Comparison of ENCODE assay signal across 24 cellular contexts in genomic region chr3:65776494-65776893, GRCh38.
DNase-seq lines count a peak whose midpoint lies in the region; TF ChIP-seq lines count a peak whose summit lies in the region.
"Had no signal": no experiment of that assay in that cellular context is flagged by ENCODE, and none has a peak within 500 bp of the region (broad histone marks: within the 10 kb centered on the region; RNA-seq: fewer than 3 reads in every experiment).

No MANE protein-coding gene starts in this region.

- H4K8ac ChIP-seq in H9 (replicated peaks; ENCODE audit: insufficient read length, low read depth, low read length) = no peak overlapping the region

- H3K4me1 Mint-ChIP-seq in osteocyte (ENCODE audit: unreplicated experiment) = peaks cover 16% of the 10 kb centered on the region
- H3K4me1 Mint-ChIP-seq in immature natural killer cell = no peaks in the 10 kb centered on the region
- peaks cover 12 to 20% of the 10 kb centered on the region in 2 experiments for H3K4me1 Mint-ChIP-seq in H9
- H3K4me1 Mint-ChIP-seq: activated naive CD8-positive, alpha-beta T cell treated with anti-CD3 and anti-CD28 coated beads, Interleukin-2, amount 10 ng/mL, durations not matched to agents 7 days and 5 days; activated T-helper 17 cell treated with anti-CD3 and anti-CD28 coated beads, Interleukin-2, amount 50 U/mL, for 72 hours had no signal

- H3K27me3 ChIP-seq in SJCRH30 = no peaks in the 10 kb centered on the region
- no peaks in the 10 kb centered on the region for H3K27me3 ChIP-seq in H9 (ENCODE audit: insufficient read depth, low read length)
- H3K27me3 ChIP-seq: breast epithelium, Peyer's patch, right lobe of liver, transverse colon had no signal

- no peak overlapping the region for H2AK5ac ChIP-seq in H9 (ENCODE audit: insufficient read length, low read length)

- no peak overlapping the region for H2BK5ac ChIP-seq in H9 (ENCODE audit: insufficient read length, low read length)

- no peaks in the 10 kb centered on the region for H3K23me2 ChIP-seq in H9 (ENCODE audit: insufficient read length, low read depth, low read length, poor library complexity, severe bottlenecking)

- H2BK15ac ChIP-seq in H9 (ENCODE audit: low read depth, low read length) = no peak overlapping the region

- TF ChIP-seq CTCF in fibroblast of mammary gland (conservative IDR thresholded peaks at IDR 0.05; ENCODE audit: control insufficient read depth, insufficient read depth, low read depth, low read length) (no peak), osteocyte (IDR thresholded peaks at IDR 0.05) (no peak), H9 (conservative IDR thresholded peaks at IDR 0.05) (no peak)

- H3K9ac ChIP-seq in H9 (ENCODE audit: extremely low read depth, insufficient read length, low read length) = no peak overlapping the region

- no peak overlapping the region for H3K4me3 ChIP-seq in SJCRH30
- no peak overlapping the region for H3K4me3 ChIP-seq in fibroblast of mammary gland (ENCODE audit: control insufficient read depth, low read depth, low read length)
- H3K4me3 ChIP-seq: breast epithelium, GM12878, Peyer's patch, right lobe of liver, transverse colon had no signal

- no peak overlapping the region for H3K56ac ChIP-seq in H9 (ENCODE audit: insufficient read length, low read depth, low read length)

- no peaks in the 10 kb centered on the region for H3K36me3 ChIP-seq in SJCRH30
- H3K36me3 ChIP-seq: breast epithelium, Peyer's patch, right lobe of liver, transverse colon had no signal

- DNase-seq in Daoy (ENCODE audit: low read depth) = peak; percentile 3
- DNase-seq in SJCRH30 = peak; percentile 51 to 72
- peak; percentile 73 for DNase-seq in fibroblast of mammary gland (ENCODE audit: low read depth)
- no peak for DNase-seq in osteocyte (ENCODE audit: extremely low spot score, unreplicated experiment)
- no peak for DNase-seq in immature natural killer cell
- DNase-seq in stimulated activated CD8-positive, alpha-beta memory T cell treated with anti-CD3 and anti-CD28 coated beads, Interleukin-4, amount 100 ng/mL, for 48 hours = no peak
- no peak for DNase-seq in UCSD-AML1 (lab: John Stamatoyannopoulos, UW; ENCODE audit: unreplicated experiment)
- DNase-seq in H9 = no peak
- DNase-seq: activated CD4-positive, alpha-beta T cell treated with anti-CD3 and anti-CD28 coated beads for 1 hour; activated naive CD8-positive, alpha-beta T cell treated with anti-CD3 and anti-CD28 coated beads, Interleukin-2, amount 10 ng/mL, durations not matched to agents 7 days and 5 days; C1 segment of cervical spinal cord; cortex of kidney; HCEC 1CT; KBM-7; NCI-H2029; NK-92 treated with Interleukin-12 subunit alpha and Interleukin-12 subunit beta, amount 100 ng/mL, for 24 hours; Peyer's patch; right lobe of liver; stimulated activated naive CD4-positive, alpha-beta T cell treated with Interleukin-2 at 50 U/mL for 16 hours; transverse colon had no signal

- no CpG with 5 or more reads among the region's 6 CpGs for WGBS in H9 (ENCODE audit: extremely low coverage, insufficient read length, low lambda C conversion rate)

- H4K91ac ChIP-seq in H9 (ENCODE audit: insufficient read length, low read depth, low read length) = no peak overlapping the region

- H2BK20ac ChIP-seq in H9 (ENCODE audit: low read depth, low read length, poor library complexity, severe bottlenecking) = no peak overlapping the region

- no peak overlapping the region for H2BK12ac ChIP-seq in H9 (ENCODE audit: insufficient read length, low read depth, low read length)

- no peak overlapping the region for H2AFZ ChIP-seq in H9 (ENCODE audit: low read length)

- H3T11ph ChIP-seq in H9 (ENCODE audit: low read length) = no peak overlapping the region

- H3K27ac ChIP-seq in SJCRH30 (peak overlapping the region; percentile 48), H9 (ENCODE audit: insufficient read length, low read depth, low read length) (no peak overlapping the region)
- H3K27ac ChIP-seq: breast epithelium, epithelial cell of prostate, Peyer's patch, right lobe of liver, transverse colon had no signal

- H3K79me2 ChIP-seq in H9 (ENCODE audit: insufficient read depth, low read length) = no peaks in the 10 kb centered on the region

- H3K4me1 ChIP-seq in SJCRH30 (peaks cover 14% of the 10 kb centered on the region), H9 (ENCODE audit: insufficient read depth, low read length) (no peaks in the 10 kb centered on the region; the same call in 1 of the 2 replicates)
- H3K4me1 ChIP-seq: breast epithelium, Peyer's patch, right lobe of liver had no signal

- no peak overlapping the region for H3K4me2 ChIP-seq in H9 (ENCODE audit: insufficient read depth, insufficient read length, low read length)

- no peaks in the 10 kb centered on the region for H3K79me1 ChIP-seq in H9 (ENCODE audit: insufficient read depth, low read depth, low read length, poor library complexity, severe bottlenecking)

- no peaks in the 10 kb centered on the region for H4K20me1 ChIP-seq in H9 (ENCODE audit: control insufficient read depth, insufficient read depth, insufficient read length)

- H3K9me3 ChIP-seq in SJCRH30 (replicated peaks) = no peaks in the 10 kb centered on the region
- H3K9me3 ChIP-seq in H9 (ENCODE audit: control insufficient read depth, low read depth, low read length) = no peaks in the 10 kb centered on the region
- H3K9me3 ChIP-seq: breast epithelium, Peyer's patch, right lobe of liver, transverse colon had no signal

- no peak overlapping the region for H3K18ac ChIP-seq in H9 (ENCODE audit: insufficient read length, low read depth, low read length)

- no peak overlapping the region for H3K14ac ChIP-seq in H9 (ENCODE audit: insufficient read depth, low read length)

- no peak overlapping the region for H3K23ac ChIP-seq in H9 (ENCODE audit: insufficient read length, low read depth, low read length)

- H3K27ac Mint-ChIP-seq in osteocyte (ENCODE audit: unreplicated experiment) (peak overlapping the region; percentile 1), immature natural killer cell (no peak overlapping the region), H9 (no peak overlapping the region; a peak in 1 of 7 replicates)
- H3K27ac Mint-ChIP-seq: activated naive CD8-positive, alpha-beta T cell treated with anti-CD3 and anti-CD28 coated beads, Interleukin-2, amount 10 ng/mL, durations not matched to agents 7 days and 5 days; activated T-helper 17 cell treated with anti-CD3 and anti-CD28 coated beads, Interleukin-2, amount 50 U/mL, for 72 hours had no signal

- H3K9me3 Mint-ChIP-seq in osteocyte (ENCODE audit: unreplicated experiment) (no peaks in the 10 kb centered on the region), immature natural killer cell (peaks cover 0 to 6% (median 0%) of the 10 kb centered on the region in 6 donors), H9 (no peaks in the 10 kb centered on the region)
- H3K9me3 Mint-ChIP-seq: activated naive CD8-positive, alpha-beta T cell treated with anti-CD3 and anti-CD28 coated beads, Interleukin-2, amount 10 ng/mL, durations not matched to agents 7 days and 5 days; activated T-helper 17 cell treated with anti-CD3 and anti-CD28 coated beads, Interleukin-2, amount 50 U/mL, for 72 hours had no signal

- H3K36me3 Mint-ChIP-seq in osteocyte (ENCODE audit: unreplicated experiment) (no peaks in the 10 kb centered on the region), immature natural killer cell (no peaks in the 10 kb centered on the region), H9 (ENCODE audit: insufficient read depth in 1 of 3, low read depth in 3 of 3) (no peaks in the 10 kb centered on the region)
- H3K36me3 Mint-ChIP-seq: activated naive CD8-positive, alpha-beta T cell treated with anti-CD3 and anti-CD28 coated beads, Interleukin-2, amount 10 ng/mL, durations not matched to agents 7 days and 5 days had no signal

- H3K4ac ChIP-seq in H9 (ENCODE audit: low read depth, low read length) = no peak overlapping the region

- H3K4me3 Mint-ChIP-seq in osteocyte (ENCODE audit: unreplicated experiment) (no peak overlapping the region), immature natural killer cell (no peak overlapping the region), H9 (no peak overlapping the region)
- H3K4me3 Mint-ChIP-seq: activated naive CD8-positive, alpha-beta T cell treated with anti-CD3 and anti-CD28 coated beads, Interleukin-2, amount 10 ng/mL, durations not matched to agents 7 days and 5 days; activated T-helper 17 cell treated with anti-CD3 and anti-CD28 coated beads, Interleukin-2, amount 50 U/mL, for 72 hours had no signal

- H3K27me3 Mint-ChIP-seq in osteocyte (ENCODE audit: unreplicated experiment) (no peaks in the 10 kb centered on the region), immature natural killer cell (ENCODE audit: low read depth in 3 of 3) (peaks cover 0 to 2% (median 1%) of the 10 kb centered on the region in 3 donors), H9 (ENCODE audit: low read depth) (no peaks in the 10 kb centered on the region)
- H3K27me3 Mint-ChIP-seq: activated naive CD8-positive, alpha-beta T cell treated with anti-CD3 and anti-CD28 coated beads, Interleukin-2, amount 10 ng/mL, durations not matched to agents 7 days and 5 days had no signal

- no peak overlapping the region for H4K5ac ChIP-seq in H9 (ENCODE audit: insufficient read length, low read depth, low read length)

- H2BK120ac ChIP-seq in H9 (ENCODE audit: low read depth, low read length, poor library complexity, severe bottlenecking) = no peak overlapping the region

Comparison
In these comparisons a context has a peak if more than half of its experiments do, and no peak if none do; other contexts are left out.
1. DNase-seq: peak in Daoy (single experiment), SJCRH30 (2 of 2) and fibroblast of mammary gland (single experiment); none in osteocyte (single experiment), immature natural killer cell (0 of 3), stimulated activated CD8-positive, alpha-beta memory T cell treated with anti-CD3 and anti-CD28 coated beads, Interleukin-4, amount 100 ng/mL, for 48 hours (single experiment), UCSD-AML1 (single experiment) and H9 (single experiment).